ENCODE assay signal across 25 cellular contexts in genomic region chr1:229648406-229648805, GRCh38.
"Had no signal": no experiment of that assay in that cellular context is flagged by ENCODE, and none has a peak within 500 bp of the region (broad histone marks: within the 10 kb centered on the region; RNA-seq: fewer than 3 reads in every experiment).

No MANE protein-coding gene starts in this region.

- H3K4me1 ChIP-seq: colonic mucosa, esophagus squamous epithelium, gastrocnemius medialis, heart right ventricle, left lung had no signal

- H3K27ac ChIP-seq: colonic mucosa, epithelial cell of prostate, esophagus squamous epithelium, gastrocnemius medialis, heart right ventricle, left lung, lower lobe of right lung had no signal

- H3K27me3 ChIP-seq: colonic mucosa, esophagus squamous epithelium, gastrocnemius medialis, heart right ventricle, left lung had no signal

- H3K36me3 ChIP-seq: colonic mucosa had no signal

- DNase-seq: colonic mucosa; cortex of kidney; effector CD8-positive, alpha-beta T cell; effector memory CD8-positive, alpha-beta T cell; endodermal cell; erythroblast; esophagus squamous epithelium; foreskin fibroblast; foreskin melanocyte; gastrocnemius medialis; glutamatergic neuron; head of caudate nucleus; heart right ventricle; hippocampal formation; left cardiac atrium; left lung; left ventricle myocardium superior; lower lobe of right lung; mesenchymal stem cell; naive thymus-derived CD4-positive, alpha-beta T cell had no signal

- H3K4me3 ChIP-seq: colonic mucosa, esophagus squamous epithelium, gastrocnemius medialis, heart right ventricle, left lung, lower lobe of right lung had no signal

- ATAC-seq: effector memory CD8-positive, alpha-beta T cell; esophagus mucosa; gastrocnemius medialis; heart right ventricle; left cardiac atrium; left lung; left ventricle myocardium superior; lower lobe of right lung; naive thymus-derived CD4-positive, alpha-beta T cell had no signal

- FAIRE-seq: endometrium, islet of Langerhans, keratinocyte had no signal

- H3K9me3 ChIP-seq: colonic mucosa, esophagus squamous epithelium, gastrocnemius medialis, heart right ventricle, left lung, lower lobe of right lung had no signal
